Comparison of ENCODE assay signal across 6 cellular contexts in the genomic region with DNA sequence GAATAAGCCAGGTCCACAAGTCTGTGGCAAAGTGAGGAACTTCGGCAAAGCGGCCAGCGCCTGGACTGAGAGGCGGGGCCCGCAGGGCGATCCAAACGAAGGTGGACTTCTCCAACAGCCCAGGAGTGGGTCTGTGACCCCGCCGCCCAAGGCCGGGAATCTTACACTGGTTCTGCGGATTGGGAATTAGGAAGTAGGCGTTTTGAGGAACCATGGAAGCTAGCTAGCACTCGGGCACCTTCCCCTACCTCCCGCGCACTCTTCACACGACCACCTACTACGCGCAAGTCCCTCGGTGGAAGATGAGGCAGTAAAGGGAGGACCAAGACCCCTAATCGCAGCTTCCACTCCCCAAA. TPM values are rescaled to one million over a fixed set of nuclear protein-coding genes. Genes with fewer than 3 reads are reported as not detected.
DNase-seq lines count a peak whose midpoint lies in the region; ATAC-seq and TF ChIP-seq lines count a peak whose summit lies in the region.

No MANE protein-coding gene starts in this region.

- intact Hi-C loops in stomach (cut with DNase I; ENCODE audit: low total_unique reads): no loop called here

- no peaks in the 10 kb centered on the region for H3K9me3 ChIP-seq in SJCRH30 (replicated peaks)
- H3K9me3 ChIP-seq in stomach: no peaks in the 10 kb centered on the region

- H3K4me3 ChIP-seq in SJCRH30 (peak overlapping the region; percentile 97), fibroblast of pulmonary artery (replicated peaks; ENCODE audit: low read depth, low read length) (peak overlapping the region; percentile 90), stomach (peak overlapping the region; percentile 82 to 99 (median 93))

- H3K36me3 ChIP-seq in SJCRH30 (peaks cover 10% of the 10 kb centered on the region), stomach (peaks cover 20 to 36% (median 34%) of the 10 kb centered on the region in 4 donors)

- no peak for DNase-seq in SJCRH30
- DNase-seq in fibroblast of pulmonary artery (ENCODE audit: low read depth): no peak
- DNase-seq in stomach: no peak
- no peak for DNase-seq in AG20443 (ENCODE audit: low spot score)
- DNase-seq in HUDEP-2 (lab: John Stamatoyannopoulos, UW; ENCODE audit: unreplicated experiment in 76 of 76): no peak

- TF ChIP-seq POLR2A in stomach (IDR thresholded peaks at IDR 0.05): no peak

- H3K27me3 ChIP-seq in SJCRH30 (no peaks in the 10 kb centered on the region), stomach (no peaks in the 10 kb centered on the region)

- H3K27ac ChIP-seq in SJCRH30 (peak overlapping the region; percentile 30; the same call in 1 of the 2 replicates), stomach (peak overlapping the region; percentile 93 to 97 (median 95))

- TF ChIP-seq CTCF in fibroblast of pulmonary artery (IDR thresholded peaks at IDR 0.05; ENCODE audit: low read length, missing control alignments) (no peak), stomach (IDR thresholded peaks at IDR 0.05) (no peak)

- H3K4me1 ChIP-seq in SJCRH30 (0 out of 2 replicates have a peak, but pooled peaks cover 2% of the 10 kb centered on the region), stomach (peaks cover 34 to 60% (median 55%) of the 10 kb centered on the region in 4 donors)

- no peak for TF ChIP-seq EP300 in stomach (IDR thresholded peaks at IDR 0.05)

- no peak for ATAC-seq in HG03439 (IDR thresholded peaks at IDR 0.05; ENCODE audit: unreplicated experiment)

- WGBS in stomach, 5 donors: 50 to 56% (median 50%) methylated on average over 20 of the region's 20 CpGs

RNA-seq across cellular contexts. Expression of gene ARF5, which starts 0.6 kb away (rescaled TPM):
- 120 and 152 TPM in 2 replicates for total RNA-seq in SJCRH30 (2014; rRNA removed; shearing (Covaris generic))
- total RNA-seq in stomach: 100 to 1,000 TPM in 2 of 5 donors, 10 to 100 TPM in 3; 29.8 to 126 (median 80.8) TPM
- 100 to 1,000 TPM; 166 to 223 (median 166) TPM for polyA plus RNA-seq in stomach

RNA-seq across cellular contexts. Expression of gene GCC1, which starts 2.2 kb away (rescaled TPM):
- total RNA-seq in SJCRH30 (2014; rRNA removed; shearing (Covaris generic)): 12.9 and 14.5 TPM in 2 replicates
- total RNA-seq in stomach: 10 to 100 TPM in 4 of 5 donors, 1 to 10 TPM in 1; 2.9 to 37.9 (median 14.3) TPM
- polyA plus RNA-seq in stomach: 1 to 10 TPM; 3.7 to 9.2 (median 8.5) TPM

RNA-seq across cellular contexts. Expression of gene FSCN3, which starts 5.9 kb away (rescaled TPM):
- 1.6 and 1.7 TPM in 2 replicates for total RNA-seq in SJCRH30 (2014; rRNA removed; shearing (Covaris generic))
- 1 to 10 TPM in 2 of 5 donors, not detected in 3; 5.0 to 5.2 TPM for total RNA-seq in stomach
- polyA plus RNA-seq in stomach: 1 to 10 TPM in 1 of 3 donors, under 1 TPM in 1, not detected in 1; 0.62 to 1.0 TPM

RNA-seq across cellular contexts. Expression of gene PAX4, which starts 30.3 kb away (rescaled TPM):
- not detected in 2 replicates for total RNA-seq in SJCRH30 (2014; rRNA removed; shearing (Covaris generic))
- not detected for total RNA-seq in stomach
- not detected for polyA plus RNA-seq in stomach
